8 cellular contexts compared by ENCODE assay signal in genomic region chr3:64225695-64226499, GRCh38. TPM values are rescaled to one million over a fixed set of nuclear protein-coding genes. Genes with fewer than 3 reads are reported as not detected.
DNase-seq lines count a peak whose midpoint lies in the region; ATAC-seq and TF ChIP-seq lines count a peak whose summit lies in the region.

No MANE protein-coding gene starts in this region.

- TF ChIP-seq CTCF in GM12864 (IDR thresholded peaks at IDR 0.05; ENCODE audit: low read depth, low read length, missing control alignments) (no peak), prostate gland (IDR thresholded peaks at IDR 0.05) (no peak)

- no peaks in the 10 kb centered on the region for H3K36me3 ChIP-seq in endocrine pancreas (ENCODE audit: control insufficient read depth, insufficient read depth, low read length)
- no peaks in the 10 kb centered on the region for H3K36me3 ChIP-seq in prostate gland

- DNase-seq in GM12864 (ENCODE audit: low read depth) (no peak), prostate gland (ENCODE audit: low spot score) (no peak), occipital lobe (lab: John Stamatoyannopoulos, UW) (no peak), Ammon's horn (ENCODE audit: low spot score) (no peak), GDM1 (lab: John Stamatoyannopoulos, UW) (no peak)

- no peak for TF ChIP-seq POLR2A in prostate gland (IDR thresholded peaks at IDR 0.05)

- peak overlapping the region; percentile 56; the same call in 1 of the 2 replicates for H3K4me3 ChIP-seq in GM12864 (ENCODE audit: low read depth, low read length)
- H3K4me3 ChIP-seq in endocrine pancreas (ENCODE audit: control insufficient read depth, insufficient read depth, low read length) = peak overlapping the region; percentile 55
- H3K4me3 ChIP-seq in prostate gland = no peak overlapping the region

- H3K9me3 ChIP-seq in endocrine pancreas (ENCODE audit: control insufficient read depth, low read length) (no peaks in the 10 kb centered on the region), prostate gland (no peaks in the 10 kb centered on the region)

- ATAC-seq in HG03565 (IDR thresholded peaks at IDR 0.05; ENCODE audit: unreplicated experiment) (peak; percentile 4), HG03342 (IDR thresholded peaks at IDR 0.05; ENCODE audit: unreplicated experiment) (no peak)

- H3K27me3 ChIP-seq in endocrine pancreas (ENCODE audit: control insufficient read depth, insufficient read depth, low read length) (no peaks in the 10 kb centered on the region), prostate gland (replicated peaks; ENCODE audit: insufficient read depth) (no peaks in the 10 kb centered on the region)

- peak overlapping the region; percentile 38 to 51 for H3K27ac ChIP-seq in prostate gland

- no peak overlapping the region for H3K9ac ChIP-seq in endocrine pancreas (ENCODE audit: control insufficient read depth, insufficient read depth, low read length)

- WGBS in prostate gland = 70% methylated on average over 7 of the region's 7 CpGs

- no peaks in the 10 kb centered on the region for H3K4me1 ChIP-seq in endocrine pancreas (ENCODE audit: control insufficient read depth, insufficient read depth, low read length)
- H3K4me1 ChIP-seq in prostate gland (replicated peaks) = no peaks in the 10 kb centered on the region

- intact Hi-C loops in prostate gland (cut with DNase I) = no loop called here

RNA-seq across cellular contexts. Expression of gene PRICKLE2, which starts 0.6 kb away (rescaled TPM):
- total RNA-seq in prostate gland (10 to 100 TPM; 11.9 to 21.0 TPM), occipital lobe (87.5 TPM)

Comparison
In these comparisons a context has a peak if more than half of its experiments do, and no peak if none do; other contexts are left out.
1. H3K4me3 ChIP-seq: peak in GM12864 (single experiment) and endocrine pancreas (single experiment); none in prostate gland (0 of 2).